In genomic region chr1:213162862-213163261, GRCh38 we compare ENCODE assay signal across 22 cellular contexts.
DNase-seq lines count a peak whose midpoint lies in the region; ATAC-seq and TF ChIP-seq lines count a peak whose summit lies in the region.
"Had no signal": no experiment of that assay in that cellular context is flagged by ENCODE, and none has a peak within 500 bp of the region (broad histone marks: within the 10 kb centered on the region; RNA-seq: fewer than 3 reads in every experiment).

No MANE protein-coding gene starts in this region.

- H4K20me1 ChIP-seq in BLaER1 (no peaks in the 10 kb centered on the region), Karpas-422 (ENCODE audit: insufficient read depth, low read depth, low read length) (no peaks in the 10 kb centered on the region), smooth muscle cell (ENCODE audit: low read depth) (peaks cover 28% of the 10 kb centered on the region)

- H3K4me1 ChIP-seq in BLaER1 (peaks cover 17% of the 10 kb centered on the region), Karpas-422 (ENCODE audit: low read length) (peaks cover 12% of the 10 kb centered on the region), smooth muscle cell (ENCODE audit: low read depth) (peaks cover 5% of the 10 kb centered on the region), gastrocnemius medialis (peaks cover 9 to 11% of the 10 kb centered on the region in 2 donors), SJCRH30 (no peaks in the 10 kb centered on the region)
- H3K4me1 ChIP-seq: Caco-2 had no signal

- H3K36me3 ChIP-seq in BLaER1: 0 out of 2 replicates have a peak, but pooled peaks cover 3% of the 10 kb centered on the region
- no peaks in the 10 kb centered on the region for H3K36me3 ChIP-seq in Karpas-422 (ENCODE audit: insufficient read depth, low read length)
- H3K36me3 ChIP-seq in smooth muscle cell (ENCODE audit: low read depth): peaks cover 8% of the 10 kb centered on the region
- no peaks in the 10 kb centered on the region for H3K36me3 ChIP-seq in gastrocnemius medialis
- peaks cover 7% of the 10 kb centered on the region; the same call in 1 of the 2 replicates for H3K36me3 ChIP-seq in SJCRH30

- in situ Hi-C loops in gastrocnemius medialis (cut with MboI; ENCODE audit: low sequenced_read_pairs in 4 of 4): no loop called here

- 82% methylated on average over 1 of the region's 1 CpG for WGBS in smooth muscle cell (ENCODE audit: low lambda C conversion rate)

- H2AFZ ChIP-seq in Karpas-422 (ENCODE audit: low read length) (no peak overlapping the region), smooth muscle cell (ENCODE audit: low read depth) (no peak overlapping the region)

- H3F3A ChIP-seq in smooth muscle cell (ENCODE audit: low read depth): no peaks in the 10 kb centered on the region

- H3K4me2 ChIP-seq in BLaER1: peak overlapping the region; percentile 44
- H3K4me2 ChIP-seq in Karpas-422 (ENCODE audit: low read depth, low read length, poor library complexity, severe bottlenecking): peak overlapping the region; percentile 15
- peak overlapping the region; percentile 32 for H3K4me2 ChIP-seq in smooth muscle cell

- TF ChIP-seq CTCF in coronary artery (IDR thresholded peaks at IDR 0.05): no peak
- no peak for TF ChIP-seq CTCF in smooth muscle cell (IDR thresholded peaks at IDR 0.05; ENCODE audit: borderline replicate concordance, insufficient read depth, poor library complexity, severe bottlenecking)
- TF ChIP-seq CTCF in gastrocnemius medialis (IDR thresholded peaks at IDR 0.05 in 4 of 5, conservative IDR thresholded peaks at IDR 0.05 in 1 of 5): no peak

- no peak overlapping the region for H3K27ac ChIP-seq in BLaER1
- H3K27ac ChIP-seq in Karpas-422 (ENCODE audit: low read length): no peak overlapping the region
- peak overlapping the region; percentile 30 to 79 for H3K27ac ChIP-seq in coronary artery
- no peak overlapping the region for H3K27ac ChIP-seq in smooth muscle cell (ENCODE audit: low read depth)
- peak overlapping the region in 1 of 4 donors; percentile 7 for H3K27ac ChIP-seq in gastrocnemius medialis
- H3K27ac ChIP-seq in SJCRH30: no peak overlapping the region
- H3K27ac ChIP-seq: BLaER1 treated with 17β-estradiol and CSF1 and Interleukin-3, amounts not matched to agents 10 nM and 100 nM; HL-60 had no signal

- H3K9me2 ChIP-seq in Karpas-422 (replicated peaks; ENCODE audit: insufficient read depth, low read length): no peaks in the 10 kb centered on the region

- H3K9me3 ChIP-seq in BLaER1 (no peaks in the 10 kb centered on the region), Karpas-422 (ENCODE audit: low read length) (no peaks in the 10 kb centered on the region), smooth muscle cell (replicated peaks; ENCODE audit: low read depth) (no peaks in the 10 kb centered on the region), gastrocnemius medialis (no peaks in the 10 kb centered on the region), SJCRH30 (replicated peaks) (no peaks in the 10 kb centered on the region)
- H3K9me3 ChIP-seq: Caco-2 had no signal

- no peak for TF ChIP-seq POLR2A in gastrocnemius medialis (IDR thresholded peaks at IDR 0.05)

- intact Hi-C loops in gastrocnemius medialis (cut with DNase I; ENCODE audit: low total_unique reads): no loop called here

- H3K79me2 ChIP-seq in Karpas-422 (ENCODE audit: low read length) (no peaks in the 10 kb centered on the region), smooth muscle cell (ENCODE audit: low read depth) (peaks cover 5% of the 10 kb centered on the region)

- no peak overlapping the region for H3K9ac ChIP-seq in BLaER1
- H3K9ac ChIP-seq in Karpas-422 (ENCODE audit: low read length): no peak overlapping the region
- no peak overlapping the region for H3K9ac ChIP-seq in smooth muscle cell (ENCODE audit: low read depth)
- H3K9ac ChIP-seq: BLaER1 treated with 17β-estradiol and CSF1 and Interleukin-3, amounts not matched to agents 10 nM and 100 nM had no signal

- no peaks in the 10 kb centered on the region for H3K27me3 ChIP-seq in BLaER1
- H3K27me3 ChIP-seq in Karpas-422 (ENCODE audit: low read length): no peaks in the 10 kb centered on the region
- no peaks in the 10 kb centered on the region for H3K27me3 ChIP-seq in smooth muscle cell (ENCODE audit: low read depth)
- no peaks in the 10 kb centered on the region for H3K27me3 ChIP-seq in gastrocnemius medialis
- H3K27me3 ChIP-seq in SJCRH30: no peaks in the 10 kb centered on the region
- H3K27me3 ChIP-seq: BLaER1 treated with 17β-estradiol and CSF1 and Interleukin-3, amounts not matched to agents 10 nM and 100 nM had no signal

- ATAC-seq in gastrocnemius medialis (no peak), HG03095 (IDR thresholded peaks at IDR 0.05; ENCODE audit: unreplicated experiment) (no peak)
- ATAC-seq: HepG2, K562 had no signal

- H3K4me3 ChIP-seq in BLaER1 (no peak overlapping the region), Karpas-422 (ENCODE audit: low read length) (no peak overlapping the region), coronary artery (no peak overlapping the region), smooth muscle cell (no peak overlapping the region), gastrocnemius medialis (no peak overlapping the region), SJCRH30 (no peak overlapping the region)
- H3K4me3 ChIP-seq: BLaER1 treated with 17β-estradiol and CSF1 and Interleukin-3, amounts not matched to agents 10 nM and 100 nM; K562 had no signal

- DNase-seq in Karpas-422: no peak
- no peak for DNase-seq in coronary artery (ENCODE audit: low spot score)
- no peak for DNase-seq in smooth muscle cell (lab: John Stamatoyannopoulos, UW; ENCODE audit: unreplicated experiment)
- DNase-seq in gastrocnemius medialis: no peak
- DNase-seq in SJCRH30: no peak
- DNase-seq: Caco-2; CD4-positive, alpha-beta memory T cell; DMS 273 treated with DMSO at 0.1 percent for 48 hours; GOT3; MM.1S; NCI-H1092; NCI-H146; NCI-H2029; NCI-H2171; NCI-H524; NCI-H82 had no signal

Comparison
In these comparisons a context has a peak if more than half of its experiments do, and no peak if none do; other contexts are left out.
1. H3K27ac ChIP-seq: peak in coronary artery (2 of 2); none in BLaER1 (single experiment), Karpas-422 (single experiment), smooth muscle cell (single experiment) and SJCRH30 (single experiment).
2. Peak in every context shown above with its lines, with median percentiles within 50 percentile points of each other: H3K4me2 ChIP-seq.